Comparison of ENCODE assay signal across 1 cellular context in genomic region chr11:64250875-64251721, GRCh38.
TF ChIP-seq lines count a peak whose summit lies in the region.

Gene PLCB3 (plus strand): TSS chr11:64251530. CDS start chr11:64251650, 120 bp downstream.

TF ChIP-seq in HepG2, 621 proteins besides CTCF, POLR2A, EP300 and RAD21 (continued from another document and continues in another):
- TF ChIP-seq HNF1A (IDR thresholded peaks at IDR 0.05; ENCODE audit: low read depth) (no peak), HNF1A (CRISPR knock-in tag; IDR thresholded peaks at IDR 0.05; ENCODE audit: borderline replicate concordance) (no peak), HDAC6 (IDR thresholded peaks at IDR 0.05; ENCODE audit: low read depth, low read length) (no peak), MAZ (IDR thresholded peaks at IDR 0.05; ENCODE audit: borderline replicate concordance, low read depth, low read length) (peak; percentile 61; the same call in 1 of the 2 replicates), MAZ (CRISPR knock-in tag; IDR thresholded peaks at IDR 0.05; ENCODE audit: low read depth) (peak; percentile 61; the same call in 1 of the 2 replicates), CBFB (CRISPR knock-in tag; IDR thresholded peaks at IDR 0.05) (no peak), ZNF276 (CRISPR knock-in tag; IDR thresholded peaks at IDR 0.05; ENCODE audit: low read depth) (no peak), SP1 (IDR thresholded peaks at IDR 0.05) (no peak), SP1 (CRISPR knock-in tag; IDR thresholded peaks at IDR 0.05) (peak; percentile 88), KAT2B (IDR thresholded peaks at IDR 0.05; ENCODE audit: borderline replicate concordance, low read depth, low read length) (no peak), GFI1 (CRISPR knock-in tag; IDR thresholded peaks at IDR 0.05; ENCODE audit: borderline replicate concordance) (no peak), AGO1 (IDR thresholded peaks at IDR 0.05; ENCODE audit: low read depth, low read length, poor library complexity, severe bottlenecking) (peak; percentile 37), IKZF1 (IDR thresholded peaks at IDR 0.05) (no peak), GPBP1L1 (CRISPR knock-in tag; IDR thresholded peaks at IDR 0.05) (no peak), ZNF383 (CRISPR knock-in tag; IDR thresholded peaks at IDR 0.05; ENCODE audit: borderline replicate concordance) (no peak), ZNF646 (CRISPR knock-in tag; IDR thresholded peaks at IDR 0.05) (no peak), FLYWCH1 (CRISPR knock-in tag; IDR thresholded peaks at IDR 0.05) (0 out of 2 replicates have a peak, but pooled peaks have one; percentile 20), ZNF792 (CRISPR knock-in tag; IDR thresholded peaks at IDR 0.05) (no peak), ELK4 (CRISPR knock-in tag; IDR thresholded peaks at IDR 0.05; ENCODE audit: borderline replicate concordance) (no peak), ZXDC (CRISPR knock-in tag; IDR thresholded peaks at IDR 0.05) (no peak), ZNF740 (CRISPR knock-in tag; IDR thresholded peaks at IDR 0.05) (no peak), ZNF572 (CRISPR knock-in tag; IDR thresholded peaks at IDR 0.05) (0 out of 2 replicates have a peak, but pooled peaks have one; percentile 34), TFAP4 (IDR thresholded peaks at IDR 0.05; ENCODE audit: borderline replicate concordance, low read depth) (no peak), ZNF280B (CRISPR knock-in tag; IDR thresholded peaks at IDR 0.05; ENCODE audit: borderline replicate concordance) (0 out of 2 replicates have a peak, but pooled peaks have one; percentile 45), ZNF484 (CRISPR knock-in tag; IDR thresholded peaks at IDR 0.05; ENCODE audit: borderline replicate concordance, low read depth) (no peak), HOXA9 (CRISPR knock-in tag; IDR thresholded peaks at IDR 0.05; ENCODE audit: borderline replicate concordance) (no peak), ZNF687 (CRISPR knock-in tag; IDR thresholded peaks at IDR 0.05) (peak; percentile 40)
